In genomic region chr7:104096683-104097082, GRCh38 we compare ENCODE assay signal across 9 cellular contexts.
DNase-seq lines count a peak whose midpoint lies in the region; ATAC-seq, FAIRE-seq and TF ChIP-seq lines count a peak whose summit lies in the region.
"Had no signal": no experiment of that assay in that cellular context is flagged by ENCODE, and none has a peak within 500 bp of the region (broad histone marks: within the 10 kb centered on the region; RNA-seq: fewer than 3 reads in every experiment).

No MANE protein-coding gene starts in this region.

- no peak for ATAC-seq in GM18517 (IDR thresholded peaks at IDR 0.05; ENCODE audit: unreplicated experiment)
- ATAC-seq: activated CD8-positive, alpha-beta T cell treated with anti-CD3 and anti-CD28 coated beads for 36 hours had no signal

- no peaks in the 10 kb centered on the region for H3K4me1 Mint-ChIP-seq in immature natural killer cell

- peaks cover 2 to 10% (median 2%) of the 10 kb centered on the region in 3 donors for H3K27me3 Mint-ChIP-seq in immature natural killer cell (ENCODE audit: low read depth in 3 of 3)

- no peak overlapping the region for H3K4me3 Mint-ChIP-seq in immature natural killer cell
- H3K4me3 Mint-ChIP-seq: activated CD8-positive, alpha-beta T cell treated with anti-CD3 and anti-CD28 coated beads for 36 hours had no signal

- peaks cover 0 to 3% (median 0%) of the 10 kb centered on the region in 6 donors for H3K9me3 Mint-ChIP-seq in immature natural killer cell
- H3K9me3 Mint-ChIP-seq: activated CD8-positive, alpha-beta T cell treated with anti-CD3 and anti-CD28 coated beads for 36 hours had no signal

- peak; percentile 16 for TF ChIP-seq CTCF in D721Med (IDR thresholded peaks at IDR 0.05; ENCODE audit: insufficient read depth, missing control alignments)
- TF ChIP-seq CTCF in GM10266 (IDR thresholded peaks at IDR 0.05; ENCODE audit: control insufficient read depth, insufficient read depth, low read depth, missing control alignments), result no peak

- no peak for DNase-seq in D721Med (ENCODE audit: insufficient read length, low spot score)
- DNase-seq in HuH-7 (ENCODE audit: low spot score), result peak; percentile 27
- DNase-seq in SW480 (ENCODE audit: low spot score), result peak; percentile 49
- peak; percentile 2 for DNase-seq in kidney tubule cell (ENCODE audit: low spot score)
- DNase-seq in T1000 (lab: John Stamatoyannopoulos, UW), result no peak
- no peak for DNase-seq in GM10266 (ENCODE audit: extremely low spot score)
- DNase-seq in immature natural killer cell, result no peak
- DNase-seq: activated CD8-positive, alpha-beta T cell treated with anti-CD3 and anti-CD28 coated beads for 36 hours had no signal

- FAIRE-seq in D721Med (lab: Jason Lieb, UNC), result no peak

- no peaks in the 10 kb centered on the region for H3K36me3 Mint-ChIP-seq in immature natural killer cell

- no peak overlapping the region for H3K27ac Mint-ChIP-seq in immature natural killer cell
- H3K27ac Mint-ChIP-seq: activated CD8-positive, alpha-beta T cell treated with anti-CD3 and anti-CD28 coated beads for 36 hours had no signal

Comparison
In these comparisons a context has a peak if more than half of its experiments do, and no peak if none do; other contexts are left out.
1. DNase-seq: peak in HuH-7 (single experiment), SW480 (single experiment) and kidney tubule cell (single experiment); none in D721Med (single experiment), T1000 (single experiment), GM10266 (single experiment) and immature natural killer cell (0 of 3).